Comparison of ENCODE assay signal across 7 cellular contexts in genomic region chr6:88983532-88983931, GRCh38. TPM values are rescaled to one million over a fixed set of nuclear protein-coding genes. Genes with fewer than 3 reads are reported as not detected.
DNase-seq lines count a peak whose midpoint lies in the region; ATAC-seq and TF ChIP-seq lines count a peak whose summit lies in the region.

No MANE protein-coding gene starts in this region.

- H3K4me2 ChIP-seq in neural cell (ENCODE audit: low read length): no peak overlapping the region

- DNase-seq in GM12864 (ENCODE audit: low read depth) (no peak), NCI-H226 (peak; percentile 29), ecto neural progenitor cell (ENCODE audit: low spot score) (peak; percentile 54), DMS153 treated with DMSO at 0.1 percent for 48 hours (lab: John Stamatoyannopoulos, UW; ENCODE audit: unreplicated experiment) (no peak)

- TF ChIP-seq CTCF in GM12864 (IDR thresholded peaks at IDR 0.05; ENCODE audit: low read depth, low read length, missing control alignments): peak; percentile 53
- peak; percentile 50 for TF ChIP-seq CTCF in neural cell (IDR thresholded peaks at IDR 0.05; ENCODE audit: poor library complexity, severe bottlenecking)

- ATAC-seq in HG03571 (IDR thresholded peaks at IDR 0.05; ENCODE audit: unreplicated experiment) (no peak), GM18861 (IDR thresholded peaks at IDR 0.05; ENCODE audit: unreplicated experiment) (no peak)

- H3K9me3 ChIP-seq in neural cell (ENCODE audit: low read length): no peaks in the 10 kb centered on the region

- no peaks in the 10 kb centered on the region for H3K79me2 ChIP-seq in neural cell (replicated peaks; ENCODE audit: insufficient read depth, low read length)

- no peaks in the 10 kb centered on the region for H4K20me1 ChIP-seq in neural cell (ENCODE audit: insufficient read depth)

- no peaks in the 10 kb centered on the region for H3K9me2 ChIP-seq in neural cell (ENCODE audit: insufficient read depth, low read length)

- H3K36me3 ChIP-seq in neural cell (ENCODE audit: insufficient read depth, low read length): no peaks in the 10 kb centered on the region

- H2AFZ ChIP-seq in neural cell (ENCODE audit: low read depth, low read length): no peak overlapping the region

- H3F3A ChIP-seq in neural cell (ENCODE audit: insufficient read depth, low read length, poor library complexity, severe bottlenecking): no peaks in the 10 kb centered on the region

- no peak overlapping the region for H3K4me3 ChIP-seq in GM12864 (ENCODE audit: low read depth, low read length)
- no peak overlapping the region for H3K4me3 ChIP-seq in neural cell (ENCODE audit: low read length)

- no peak overlapping the region for H3K27ac ChIP-seq in neural cell (ENCODE audit: low read length)

- H3K9ac ChIP-seq in neural cell (ENCODE audit: low read length): no peak overlapping the region

- peak; percentile 31 for TF ChIP-seq RAD21 in neural cell (conservative IDR thresholded peaks at IDR 0.05)

- no peaks in the 10 kb centered on the region for H3K27me3 ChIP-seq in neural cell (ENCODE audit: insufficient read depth, low read depth, low read length)

- no peak for TF ChIP-seq EP300 in neural cell (conservative IDR thresholded peaks at IDR 0.05; ENCODE audit: poor library complexity, severe bottlenecking)

TF ChIP-seq in neural cell, 6 proteins besides CTCF, POLR2A, EP300 and RAD21:
- TF ChIP-seq POLR2AphosphoS5 (IDR thresholded peaks at IDR 0.05) (no peak), SMC3 (conservative IDR thresholded peaks at IDR 0.05; ENCODE audit: poor library complexity) (peak; percentile 24)
TF ChIP-seq in neural cell: peak in this region for 1.

RNA-seq across cellular contexts. Expression of gene RNGTT, which starts 20.1 kb away (rescaled TPM):
- 25.7 and 28.3 TPM in 2 replicates for polyA plus RNA-seq in neural cell
- 94.0 and 107 TPM in 2 replicates for polyA minus RNA-seq in neural cell

Comparison
In these comparisons a context has a peak if more than half of its experiments do, and no peak if none do; other contexts are left out.
1. DNase-seq: peak in NCI-H226 (single experiment) and ecto neural progenitor cell (single experiment); none in GM12864 (single experiment) and DMS153 treated with DMSO at 0.1 percent for 48 hours (single experiment).